Comparison of ENCODE assay signal across 33 cellular contexts in the genomic region with DNA sequence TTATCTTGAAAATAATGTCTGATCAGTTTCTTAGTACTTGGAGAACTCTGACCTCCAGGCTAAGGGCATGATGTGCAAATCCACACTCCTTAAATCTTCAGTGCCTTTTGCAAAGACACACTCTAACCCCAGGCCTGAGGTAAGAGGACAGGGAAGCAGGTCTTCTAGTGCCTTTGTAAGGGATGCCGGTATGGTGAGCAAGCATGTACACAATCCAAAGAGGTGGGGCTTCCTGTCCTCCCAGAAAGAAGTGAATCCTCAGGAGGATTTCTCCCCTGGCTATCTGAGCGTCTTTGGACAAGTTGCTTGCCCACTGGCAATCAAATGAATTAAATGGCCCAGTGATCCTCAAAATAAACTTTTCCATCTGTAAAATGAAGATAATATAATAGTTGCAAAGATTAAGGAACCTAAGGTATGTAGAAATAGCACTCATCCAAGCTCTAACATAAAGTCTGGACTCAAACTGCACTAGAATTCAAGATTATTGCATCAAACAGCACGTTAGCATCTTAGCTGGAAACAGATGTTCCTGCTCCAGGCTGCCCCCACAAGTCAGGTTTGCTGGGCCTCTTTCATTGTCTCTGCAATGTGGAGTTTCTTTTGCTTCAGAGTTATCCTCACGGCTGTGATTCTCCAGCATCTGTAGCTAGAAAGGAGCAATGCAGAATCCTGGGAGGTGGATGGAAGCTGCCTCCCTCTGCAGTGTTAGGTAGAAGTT.
DNase-seq lines count a peak whose midpoint lies in the region; ATAC-seq, FAIRE-seq and TF ChIP-seq lines count a peak whose summit lies in the region.
"Had no signal": no experiment of that assay in that cellular context is flagged by ENCODE, and none has a peak within 500 bp of the region (broad histone marks: within the 10 kb centered on the region; RNA-seq: fewer than 3 reads in every experiment).

No MANE protein-coding gene starts in this region.

- CTCF ChIA-PET in T-cell (lab: Charles Lee), result no interaction called here

- no peak overlapping the region for H3K4me3 Mint-ChIP-seq in T-cell
- H3K4me3 Mint-ChIP-seq: activated naive CD4-positive, alpha-beta T cell treated with anti-CD3 and anti-CD28 coated beads for 36 hours; activated T-helper 1 cell treated with anti-CD3 and anti-CD28 coated beads, Interleukin-12 subunit alpha, Interleukin-12 subunit beta, Interleukin-2, Interleukin-4 antibody, amounts not matched to agents 30 ng/mL and 10 ng/mL and 1 ng/mL, durations not matched to agents 14 hours and 24 hours and 36 hours; naive thymus-derived CD8-positive, alpha-beta T cell; stimulated activated naive CD8-positive, alpha-beta T cell treated with anti-CD3 and anti-CD28 coated beads, Interleukin-15, amount 100 ng/mL, for 72 hours had no signal

- TF ChIP-seq CTCF in bronchial epithelial cell (IDR thresholded peaks at IDR 0.05; ENCODE audit: insufficient read depth, low read length, severe bottlenecking), result no peak

- POLR2A ChIA-PET in T-cell (lab: Charles Lee), result no interaction called here

- FAIRE-seq in bronchial epithelial cell (lab: Jason Lieb, UNC), result no peak
- FAIRE-seq: GM18507, islet of Langerhans, TTC549 had no signal

- H3K27ac Mint-ChIP-seq in T-cell, result no peak overlapping the region
- H3K27ac Mint-ChIP-seq: activated naive CD4-positive, alpha-beta T cell treated with anti-CD3 and anti-CD28 coated beads for 36 hours; activated T-helper 1 cell treated with anti-CD3 and anti-CD28 coated beads, Interleukin-12 subunit alpha, Interleukin-12 subunit beta, Interleukin-2, Interleukin-4 antibody, amounts not matched to agents 30 ng/mL and 10 ng/mL and 1 ng/mL, durations not matched to agents 14 hours and 24 hours and 36 hours; naive thymus-derived CD8-positive, alpha-beta T cell; stimulated activated naive CD8-positive, alpha-beta T cell treated with anti-CD3 and anti-CD28 coated beads, Interleukin-15, amount 100 ng/mL, for 72 hours had no signal

- H3K27me3 ChIP-seq in bronchial epithelial cell (ENCODE audit: control insufficient read depth, insufficient read depth, low read length), result no peaks in the 10 kb centered on the region
- H3K27me3 ChIP-seq: BLaER1 treated with 17β-estradiol and CSF1 and Interleukin-3, amounts not matched to agents 10 nM and 100 nM; breast epithelium; colonic mucosa; ovary; vagina had no signal

- H3K9me3 Mint-ChIP-seq in T-cell, result no peaks in the 10 kb centered on the region
- H3K9me3 Mint-ChIP-seq: activated naive CD4-positive, alpha-beta T cell treated with anti-CD3 and anti-CD28 coated beads for 36 hours; activated T-helper 1 cell treated with anti-CD3 and anti-CD28 coated beads, Interleukin-12 subunit alpha, Interleukin-12 subunit beta, Interleukin-2, Interleukin-4 antibody, amounts not matched to agents 30 ng/mL and 10 ng/mL and 1 ng/mL, durations not matched to agents 14 hours and 24 hours and 36 hours; naive thymus-derived CD8-positive, alpha-beta T cell; stimulated activated naive CD8-positive, alpha-beta T cell treated with anti-CD3 and anti-CD28 coated beads, Interleukin-15, amount 100 ng/mL, for 72 hours had no signal

- H3K4me3 ChIP-seq in bronchial epithelial cell (ENCODE audit: low read depth, low read length) (no peak overlapping the region), skeletal muscle cell (ENCODE audit: low read depth, low read length) (no peak overlapping the region)
- H3K4me3 ChIP-seq: BLaER1 treated with 17β-estradiol and CSF1 and Interleukin-3, amounts not matched to agents 10 nM and 100 nM; breast epithelium; colonic mucosa; ovary; PC-9; smooth muscle cell; vagina had no signal

- H3K27me3 Mint-ChIP-seq in T-cell, result no peaks in the 10 kb centered on the region

- DNase-seq in NCI-H82 (lab: John Stamatoyannopoulos, UW), result peak; percentile 5
- no peak for DNase-seq in NCI-H82 treated with DMSO at 0.1 percent for 48 hours (lab: John Stamatoyannopoulos, UW; ENCODE audit: unreplicated experiment)
- peak; percentile 39 for DNase-seq in bronchial epithelial cell (ENCODE audit: low read depth)
- peak; percentile 16 for DNase-seq in fibroblast of the conjunctiva (ENCODE audit: low read depth)
- DNase-seq in skeletal muscle cell (ENCODE audit: low read depth), result peak; percentile 17
- no peak for DNase-seq in AG08396 (ENCODE audit: low spot score)
- no peak for DNase-seq in T-cell
- DNase-seq in SHP77 (lab: John Stamatoyannopoulos, UW), result no peak
- DNase-seq: activated CD4-positive, alpha-beta T cell treated with anti-CD3 and anti-CD28 coated beads, Interleukin-2, amount 50 U/mL, for 48 hours; activated naive CD4-positive, alpha-beta T cell treated with anti-CD3 and anti-CD28 coated beads for 36 hours; amniotic stem cell; Caco-2; colonic mucosa; effector memory CD4-positive, alpha-beta T cell; GF-D8; glutamatergic neuron; naive thymus-derived CD8-positive, alpha-beta T cell; NCI-H1694 treated with DMSO at 0.1 percent for 48 hours; ovary; PC-9; SIG-M5; stimulated activated CD4-positive, alpha-beta T cell treated with anti-CD3 and anti-CD28 coated beads, Interleukin-1b, Interleukin-23, amount 100 ng/mL, for 48 hours; stimulated activated CD8-positive, alpha-beta memory T cell treated with anti-CD3 and anti-CD28 coated beads, Interleukin-4, amount 100 ng/mL, for 48 hours; stimulated activated naive CD8-positive, alpha-beta T cell treated with anti-CD3 and anti-CD28 coated beads, Interleukin-15, amount 100 ng/mL, for 72 hours had no signal

- H3K36me3 Mint-ChIP-seq in T-cell, result no peaks in the 10 kb centered on the region
- H3K36me3 Mint-ChIP-seq: naive thymus-derived CD8-positive, alpha-beta T cell had no signal

- H3K4me1 Mint-ChIP-seq in T-cell, result no peaks in the 10 kb centered on the region
- H3K4me1 Mint-ChIP-seq: naive thymus-derived CD8-positive, alpha-beta T cell; stimulated activated naive CD8-positive, alpha-beta T cell treated with anti-CD3 and anti-CD28 coated beads, Interleukin-15, amount 100 ng/mL, for 72 hours had no signal

- no peak for ATAC-seq in T-cell (replicated peaks in 1 of 4)
- ATAC-seq: esophagus mucosa; naive thymus-derived CD8-positive, alpha-beta T cell; stimulated activated naive CD8-positive, alpha-beta T cell treated with anti-CD3 and anti-CD28 coated beads, Interleukin-15, amount 100 ng/mL, for 72 hours had no signal

- no peaks in the 10 kb centered on the region for H3K36me3 ChIP-seq in bronchial epithelial cell (ENCODE audit: control insufficient read depth, insufficient read depth, low read length)
- H3K36me3 ChIP-seq: BLaER1 treated with 17β-estradiol and CSF1 and Interleukin-3, amounts not matched to agents 10 nM and 100 nM; breast epithelium; colonic mucosa; ovary; vagina had no signal

Comparison
In these comparisons a context has a peak if more than half of its experiments do, and no peak if none do; other contexts are left out.
1. DNase-seq: peak in NCI-H82 (single experiment), bronchial epithelial cell (single experiment), fibroblast of the conjunctiva (single experiment) and skeletal muscle cell (single experiment); none in NCI-H82 treated with DMSO at 0.1 percent for 48 hours (single experiment), AG08396 (single experiment), T-cell (0 of 34) and SHP77 (0 of 2).